ENCODE assay signal across 10 cellular contexts in the genomic region with DNA sequence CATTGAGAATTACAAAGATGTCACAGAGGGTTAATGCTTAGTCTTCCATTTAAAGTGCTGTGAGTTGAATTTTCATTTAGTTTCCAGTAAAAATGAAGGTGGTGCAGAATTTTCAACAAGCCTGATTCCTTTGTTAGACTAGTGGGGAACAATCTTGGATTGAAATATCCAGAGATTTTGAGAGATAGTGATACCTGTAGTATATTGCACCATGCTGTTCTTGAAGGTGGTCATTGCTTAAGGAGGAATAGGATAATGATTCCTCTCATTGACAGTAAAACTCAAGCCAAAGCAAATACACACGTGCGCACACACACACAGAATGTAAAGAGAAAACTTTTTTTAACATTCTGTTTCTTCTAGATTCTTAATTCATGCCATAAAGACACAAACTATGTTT.
"Had no signal": no experiment of that assay in that cellular context is flagged by ENCODE, and none has a peak within 500 bp of the region (broad histone marks: within the 10 kb centered on the region; RNA-seq: fewer than 3 reads in every experiment).

No MANE protein-coding gene starts in this region.

- DNase-seq: activated CD4-positive, alpha-beta T cell treated with anti-CD3 and anti-CD28 coated beads, Interleukin-2, amount 50 U/mL, for 4 hours; activated CD4-positive, CD25-positive, alpha-beta regulatory T cell treated with anti-CD3 and anti-CD28 coated beads, Interleukin-2, amount 50 U/mL, for 72 hours; activated gamma-delta T cell; activated T-cell treated with anti-CD3 and anti-CD28 coated beads, Interleukin-2, amount 50 U/mL, for 48 hours; mammary epithelial cell; posterior cingulate gyrus; SIG-M5; stimulated activated CD4-positive, alpha-beta T cell treated with anti-CD3 and anti-CD28 coated beads, Interleukin-12 subunit alpha, Interleukin-12 subunit beta, amount 100 ng/mL, for 4 hours; stimulated activated CD4-positive, alpha-beta T cell treated with anti-CD3 and anti-CD28 coated beads, Interleukin-2, amount 100 ng/mL, for 48 hours had no signal

- ATAC-seq: sciatic nerve had no signal
